Comparison of ENCODE assay signal across 17 cellular contexts in the genomic region with DNA sequence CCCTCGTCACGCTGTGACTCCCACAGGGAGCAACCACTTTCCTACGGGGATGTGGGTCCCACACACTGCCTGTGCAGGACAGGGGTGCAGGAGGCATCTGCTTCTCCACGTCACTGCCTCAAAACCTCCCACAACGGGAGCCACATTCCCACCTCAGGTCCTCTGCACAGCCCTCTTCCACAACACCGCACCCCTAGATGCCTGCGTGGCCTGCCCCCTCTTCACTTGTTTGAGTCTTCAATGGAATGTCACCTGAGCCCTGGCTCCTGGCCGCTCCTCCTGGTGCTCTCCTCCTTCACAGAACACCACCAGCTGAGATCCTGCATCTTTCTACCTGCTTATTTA.
DNase-seq lines count a peak whose midpoint lies in the region; ATAC-seq and TF ChIP-seq lines count a peak whose summit lies in the region.
"Had no signal": no experiment of that assay in that cellular context is flagged by ENCODE, and none has a peak within 500 bp of the region (broad histone marks: within the 10 kb centered on the region; RNA-seq: fewer than 3 reads in every experiment).

No MANE protein-coding gene starts in this region.

- H3K27me3 ChIP-seq in H7 (ENCODE audit: control insufficient read depth, insufficient read depth, low read length) (no peaks in the 10 kb centered on the region), OCI-LY1 (ENCODE audit: insufficient read depth, low read length) (no peaks in the 10 kb centered on the region)
- H3K27me3 ChIP-seq: pancreas had no signal

- no peak overlapping the region for H2AFZ ChIP-seq in OCI-LY1 (ENCODE audit: low read length)

- H3K9me3 ChIP-seq in OCI-LY1 (ENCODE audit: low read length), result no peaks in the 10 kb centered on the region
- H3K9me3 ChIP-seq: Caco-2, pancreas had no signal

- ATAC-seq in GM18870 (IDR thresholded peaks at IDR 0.05; ENCODE audit: unreplicated experiment) (no peak), HG03097 (IDR thresholded peaks at IDR 0.05; ENCODE audit: low FRiP score, unreplicated experiment) (no peak), GM18861 (IDR thresholded peaks at IDR 0.05; ENCODE audit: unreplicated experiment) (no peak)
- ATAC-seq: left lobe of liver, pancreas had no signal

- H3K4me1 ChIP-seq in OCI-LY1 (ENCODE audit: insufficient read depth, low read length, severe bottlenecking), result peaks cover 31% of the 10 kb centered on the region
- H3K4me1 ChIP-seq: pancreas had no signal

- no peaks in the 10 kb centered on the region for H3K36me3 ChIP-seq in H7 (replicated peaks; ENCODE audit: control insufficient read depth, insufficient read depth, low read length)
- H3K36me3 ChIP-seq in OCI-LY1 (ENCODE audit: insufficient read depth, low read length), result 0 out of 2 replicates have a peak, but pooled peaks cover 5% of the 10 kb centered on the region
- H3K36me3 ChIP-seq: pancreas had no signal

- intact Hi-C loops in posterior vena cava (cut with DNase I), result no loop called here

- no peaks in the 10 kb centered on the region for H3K9me2 ChIP-seq in OCI-LY1 (ENCODE audit: low read depth, low read length)

- H3K4me3 ChIP-seq in H7 (ENCODE audit: insufficient read depth, low read depth, low read length) (no peak overlapping the region), OCI-LY1 (ENCODE audit: low read depth, low read length, poor library complexity, severe bottlenecking) (no peak overlapping the region)
- H3K4me3 ChIP-seq: pancreas had no signal

- DNase-seq in H7, result peak; percentile 86
- DNase-seq in iPS-NIHi11 (ENCODE audit: low spot score), result peak; percentile 71
- DNase-seq in posterior vena cava (ENCODE audit: low spot score), result peak; percentile 59
- no peak for DNase-seq in stimulated activated CD4-positive, alpha-beta T cell treated with anti-CD3 and anti-CD28 coated beads, Interleukin-15, amount 100 ng/mL, for 24 hours
- DNase-seq: activated naive CD4-positive, alpha-beta T cell treated with anti-CD3 and anti-CD28 coated beads, Interleukin-2, amount 10 ng/mL, durations not matched to agents 7 days and 5 days; activated T-cell treated with anti-CD3 and anti-CD28 coated beads for 4 hours; AML-193; NCI-H1436; stimulated activated CD4-positive, alpha-beta T cell treated with anti-CD3 and anti-CD28 coated beads, Interleukin-2, amount 100 ng/mL, for 48 hours; substantia nigra had no signal

- peak overlapping the region; percentile 57; the same call in 1 of the 2 replicates for H3K9ac ChIP-seq in OCI-LY1 (ENCODE audit: low read length)

- no peak for TF ChIP-seq CTCF in OCI-LY1 (IDR thresholded peaks at IDR 0.05; ENCODE audit: low read length)

- H3K27ac ChIP-seq in OCI-LY1 (ENCODE audit: low read depth, low read length, poor library complexity, severe bottlenecking), result peak overlapping the region; percentile 96
- H3K27ac ChIP-seq: pancreas had no signal

- no peaks in the 10 kb centered on the region for H3K79me2 ChIP-seq in OCI-LY1 (ENCODE audit: insufficient read depth, low read length)

- H4K20me1 ChIP-seq in OCI-LY1 (ENCODE audit: insufficient read depth, low read length), result no peaks in the 10 kb centered on the region

- H3K4me2 ChIP-seq in OCI-LY1 (ENCODE audit: low read length), result peak overlapping the region; percentile 45; the same call in 1 of the 2 replicates

- H3F3A ChIP-seq in OCI-LY1 (ENCODE audit: insufficient read depth, low read length), result peaks cover 5% of the 10 kb centered on the region; the same call in 1 of the 2 replicates
